Comparison of ENCODE assay signal across 23 cellular contexts in genomic region chr10:110619514-110619913, GRCh38.
"Had no signal": no experiment of that assay in that cellular context is flagged by ENCODE, and none has a peak within 500 bp of the region (broad histone marks: within the 10 kb centered on the region; RNA-seq: fewer than 3 reads in every experiment).

No MANE protein-coding gene starts in this region.

- DNase-seq: activated CD4-positive, alpha-beta T cell treated with anti-CD3 and anti-CD28 coated beads for 4 hours; activated CD4-positive, alpha-beta T cell treated with anti-CD3 and anti-CD28 coated beads, Interleukin-2, amount 50 U/mL, for 4 hours; activated CD8-positive, alpha-beta memory T cell treated with anti-CD3 and anti-CD28 coated beads, Interleukin-2, amount 50 U/mL, for 48 hours; activated CD8-positive, alpha-beta T cell treated with anti-CD3 and anti-CD28 coated beads, Interleukin-2, amount 10 ng/mL, durations not matched to agents 7 days and 5 days; activated naive CD4-positive, alpha-beta T cell treated with anti-CD3 and anti-CD28 coated beads, Interleukin-2, amount 50 U/mL, for 16 hours; activated naive CD8-positive, alpha-beta T cell treated with anti-CD3 and anti-CD28 coated beads, Interleukin-2, amount 10 ng/mL, durations not matched to agents 7 days and 5 days; activated T-cell treated with anti-CD3 and anti-CD28 coated beads, Interleukin-2, amount 50 U/mL, for 1 hour; adrenal gland; anterior cingulate cortex; cerebellar nuclear complex; colonic mucosa; KG1; NCI-H1048; NCI-H1694; NCI-H2029; NCI-H526 treated with DMSO at 0.1 percent for 48 hours; OCI-M1; RPMI8226; T-cell had no signal

- H3K36me3 ChIP-seq: adrenal gland, colonic mucosa had no signal

- H3K9me3 ChIP-seq: adrenal gland, colonic mucosa had no signal

- H3K4me3 Mint-ChIP-seq: activated CD8-positive, alpha-beta T cell treated with anti-CD3 and anti-CD28 coated beads, Interleukin-2, amount 10 ng/mL, durations not matched to agents 7 days and 5 days; activated naive CD8-positive, alpha-beta T cell treated with anti-CD3 and anti-CD28 coated beads, Interleukin-2, amount 10 ng/mL, durations not matched to agents 7 days and 5 days; T-cell had no signal

- H3K27me3 Mint-ChIP-seq: T-cell had no signal

- H3K27ac ChIP-seq: adrenal gland, colonic mucosa, SK-N-MC, VCaP had no signal

- ATAC-seq: activated CD8-positive, alpha-beta T cell treated with anti-CD3 and anti-CD28 coated beads, Interleukin-2, amount 10 ng/mL, durations not matched to agents 7 days and 5 days; Panc1; Right ventricle myocardium inferior; T-cell had no signal

- H3K27ac Mint-ChIP-seq: activated CD8-positive, alpha-beta T cell treated with anti-CD3 and anti-CD28 coated beads, Interleukin-2, amount 10 ng/mL, durations not matched to agents 7 days and 5 days; activated naive CD8-positive, alpha-beta T cell treated with anti-CD3 and anti-CD28 coated beads, Interleukin-2, amount 10 ng/mL, durations not matched to agents 7 days and 5 days; T-cell had no signal

- H3K36me3 Mint-ChIP-seq: activated naive CD8-positive, alpha-beta T cell treated with anti-CD3 and anti-CD28 coated beads, Interleukin-2, amount 10 ng/mL, durations not matched to agents 7 days and 5 days; T-cell had no signal

- H3K27me3 ChIP-seq: adrenal gland, colonic mucosa had no signal

- H3K4me1 ChIP-seq: adrenal gland, colonic mucosa had no signal

- H3K4me3 ChIP-seq: adrenal gland, colonic mucosa, SK-N-MC had no signal
